ENCODE assay signal across 12 cellular contexts in genomic region chr2:120919771-120920437, GRCh38.
DNase-seq lines count a peak whose midpoint lies in the region; ATAC-seq and TF ChIP-seq lines count a peak whose summit lies in the region.
"Had no signal": no experiment of that assay in that cellular context is flagged by ENCODE, and none has a peak within 500 bp of the region (broad histone marks: within the 10 kb centered on the region; RNA-seq: fewer than 3 reads in every experiment).

No MANE protein-coding gene starts in this region.

- no peak overlapping the region for H2BK15ac ChIP-seq in H9 (ENCODE audit: low read depth, low read length)

- no peak overlapping the region for H3K56ac ChIP-seq in H9 (ENCODE audit: insufficient read length, low read depth, low read length)

- no peak overlapping the region for H3K4me3 Mint-ChIP-seq in H9
- H3K4me3 Mint-ChIP-seq: T-cell had no signal

- H3K4ac ChIP-seq in H9 (ENCODE audit: low read depth, low read length): no peak overlapping the region

- H2BK120ac ChIP-seq in H9 (ENCODE audit: low read depth, low read length, poor library complexity, severe bottlenecking): no peak overlapping the region

- no peaks in the 10 kb centered on the region for H3K36me3 ChIP-seq in suprapubic skin

- H4K5ac ChIP-seq in H9 (ENCODE audit: insufficient read length, low read depth, low read length): no peak overlapping the region

- no peaks in the 10 kb centered on the region for H3K79me1 ChIP-seq in H9 (ENCODE audit: insufficient read depth, low read depth, low read length, poor library complexity, severe bottlenecking)

- H3K9ac ChIP-seq in H9 (ENCODE audit: extremely low read depth, insufficient read length, low read length): no peak overlapping the region

- no peaks in the 10 kb centered on the region for H3K23me2 ChIP-seq in H9 (ENCODE audit: insufficient read length, low read depth, low read length, poor library complexity, severe bottlenecking)

- no peaks in the 10 kb centered on the region for H3K27me3 ChIP-seq in H9 (ENCODE audit: insufficient read depth, low read length)
- no peaks in the 10 kb centered on the region for H3K27me3 ChIP-seq in suprapubic skin

- H3K36me3 Mint-ChIP-seq in H9 (ENCODE audit: insufficient read depth in 1 of 3, low read depth in 3 of 3): peaks cover 0 to 2% (median 0%) of the 10 kb centered on the region in 3 experiments; a peak in 4 of 7 replicates
- H3K36me3 Mint-ChIP-seq: T-cell had no signal

- no peak overlapping the region for H3K23ac ChIP-seq in H9 (ENCODE audit: insufficient read length, low read depth, low read length)

- DNase-seq in H9 (no peak), coronary artery (ENCODE audit: low spot score) (peak; percentile 90), kidney tubule cell (ENCODE audit: low spot score) (peak; percentile 77), suprapubic skin (ENCODE audit: low spot score in 2 of 2) (no peak), GF-D8 (lab: John Stamatoyannopoulos, UW) (no peak)
- DNase-seq in activated CD8-positive, alpha-beta memory T cell treated with anti-CD3 and anti-CD28 coated beads, Interleukin-2, amount 50 U/mL, for 4 hours: no peak
- DNase-seq: activated CD8-positive, alpha-beta memory T cell treated with anti-CD3 and anti-CD28 coated beads for 24 hours; NCI-H774; stimulated activated CD4-positive, alpha-beta T cell treated with anti-CD3 and anti-CD28 coated beads, Interleukin-2, amount 100 ng/mL, for 24 hours; T-cell had no signal

- no peaks in the 10 kb centered on the region; the same call in 1 of the 2 replicates for H3K27me3 Mint-ChIP-seq in H9 (ENCODE audit: low read depth)

- no peak overlapping the region for H2AK5ac ChIP-seq in H9 (ENCODE audit: insufficient read length, low read length)

- H4K20me1 ChIP-seq in H9 (ENCODE audit: control insufficient read depth, insufficient read depth, insufficient read length): no peaks in the 10 kb centered on the region

- no peak overlapping the region for H3K14ac ChIP-seq in H9 (ENCODE audit: insufficient read depth, low read length)

- TF ChIP-seq EP300 in suprapubic skin (IDR thresholded peaks at IDR 0.05): no peak

- no peaks in the 10 kb centered on the region for H3K9me3 ChIP-seq in H9 (ENCODE audit: control insufficient read depth, low read depth, low read length)
- H3K9me3 ChIP-seq in suprapubic skin: no peaks in the 10 kb centered on the region

- ATAC-seq in HG03097 (IDR thresholded peaks at IDR 0.05; ENCODE audit: low FRiP score, unreplicated experiment) (no peak), HG02870 (IDR thresholded peaks at IDR 0.05; ENCODE audit: unreplicated experiment) (no peak)
- ATAC-seq: T-cell had no signal

- TF ChIP-seq CTCF in H9 (conservative IDR thresholded peaks at IDR 0.05): no peak
- no peak for TF ChIP-seq CTCF in coronary artery (IDR thresholded peaks at IDR 0.05)
- TF ChIP-seq CTCF in suprapubic skin (IDR thresholded peaks at IDR 0.05): no peak

- H4K8ac ChIP-seq in H9 (replicated peaks; ENCODE audit: insufficient read length, low read depth, low read length): no peak overlapping the region

- H3K4me1 ChIP-seq in H9 (ENCODE audit: insufficient read depth, low read length) (0 out of 2 replicates have a peak, but pooled peaks cover 2% of the 10 kb centered on the region), suprapubic skin (peaks cover 11% of the 10 kb centered on the region)

- H3K18ac ChIP-seq in H9 (ENCODE audit: insufficient read length, low read depth, low read length): no peak overlapping the region

- H3T11ph ChIP-seq in H9 (ENCODE audit: low read length): no peak overlapping the region

- H2BK20ac ChIP-seq in H9 (ENCODE audit: low read depth, low read length, poor library complexity, severe bottlenecking): no peak overlapping the region

- H3K4me1 Mint-ChIP-seq in H9: peaks cover 5 to 8% of the 10 kb centered on the region in 2 experiments
- H3K4me1 Mint-ChIP-seq: T-cell had no signal

- no peaks in the 10 kb centered on the region for H3K9me3 Mint-ChIP-seq in H9
- H3K9me3 Mint-ChIP-seq: T-cell had no signal

- H3K4me3 ChIP-seq in coronary artery (peak overlapping the region; percentile 44), suprapubic skin (no peak overlapping the region)

- no peak overlapping the region for H2AFZ ChIP-seq in H9 (ENCODE audit: low read length)

- H4K91ac ChIP-seq in H9 (ENCODE audit: insufficient read length, low read depth, low read length): no peak overlapping the region

- H3K27ac Mint-ChIP-seq in H9: 0 out of 7 replicates have a peak overlapping the region, but pooled peaks of 2 of the 3 experiments have one; percentile 29 to 39
- H3K27ac Mint-ChIP-seq: T-cell had no signal

- H3K27ac ChIP-seq in H9 (ENCODE audit: insufficient read length, low read depth, low read length) (no peak overlapping the region), coronary artery (peak overlapping the region; percentile 89 to 93), suprapubic skin (peak overlapping the region; percentile 49)

- H2BK12ac ChIP-seq in H9 (ENCODE audit: insufficient read length, low read depth, low read length): no peak overlapping the region

- H2BK5ac ChIP-seq in H9 (ENCODE audit: insufficient read length, low read length): no peak overlapping the region

- WGBS in H9 (ENCODE audit: extremely low coverage, insufficient read length, low lambda C conversion rate): no CpG with 5 or more reads among the region's 19 CpGs
- 77% methylated on average over 17 of the region's 19 CpGs for WGBS in suprapubic skin

- H3K4me2 ChIP-seq in H9 (ENCODE audit: insufficient read depth, insufficient read length, low read length): no peak overlapping the region

- H3K79me2 ChIP-seq in H9 (ENCODE audit: insufficient read depth, low read length): no peaks in the 10 kb centered on the region; the same call in 1 of the 2 replicates

- TF ChIP-seq POLR2A in suprapubic skin (IDR thresholded peaks at IDR 0.05): no peak

Comparison
In these comparisons a context has a peak if more than half of its experiments do, and no peak if none do; other contexts are left out.
1. DNase-seq: peak in coronary artery (single experiment) and kidney tubule cell (single experiment); none in H9 (single experiment), suprapubic skin (0 of 2), GF-D8 (single experiment) and activated CD8-positive, alpha-beta memory T cell treated with anti-CD3 and anti-CD28 coated beads, Interleukin-2, amount 50 U/mL, for 4 hours (single experiment).